In the genomic region with DNA sequence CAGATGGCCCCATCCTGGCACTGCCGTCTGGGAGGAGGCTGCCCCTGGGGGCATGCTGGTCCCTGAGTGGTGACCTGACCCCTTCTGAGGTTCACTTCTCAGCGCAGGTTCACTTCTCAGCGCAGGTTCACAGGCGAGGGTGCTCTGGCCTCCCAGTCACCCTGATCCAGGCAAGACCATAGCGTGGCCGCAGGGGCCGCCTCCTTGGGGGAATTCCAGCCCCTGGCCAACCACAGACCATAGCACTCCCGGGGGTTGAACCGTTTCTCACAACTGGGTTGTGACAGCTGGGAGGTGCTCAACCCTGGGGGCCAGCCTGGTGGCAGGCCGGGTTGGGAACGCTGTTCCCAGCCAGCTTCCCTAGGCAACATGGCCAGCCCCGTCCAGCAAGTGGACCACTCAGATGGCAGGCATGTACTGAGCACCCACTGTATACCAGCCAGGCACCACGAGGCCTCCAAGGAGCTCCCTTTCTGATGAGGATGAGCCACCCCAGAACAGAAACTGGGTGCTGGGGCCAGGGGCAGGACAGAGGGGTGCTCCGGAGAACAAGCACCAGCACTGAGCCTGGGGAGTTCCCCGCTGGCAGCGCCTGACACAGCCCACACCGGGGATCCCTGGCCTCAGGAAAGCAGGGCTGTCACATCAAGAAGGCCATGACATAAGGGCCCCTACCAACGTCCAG, we compare ENCODE assay signal across 13 cellular contexts. TPM values are rescaled to one million over a fixed set of nuclear protein-coding genes. Genes with fewer than 3 reads are reported as not detected.
DNase-seq lines count a peak whose midpoint lies in the region; ATAC-seq lines count a peak whose summit lies in the region.
"Had no signal": no experiment of that assay in that cellular context is flagged by ENCODE, and none has a peak within 500 bp of the region (broad histone marks: within the 10 kb centered on the region; RNA-seq: fewer than 3 reads in every experiment).

No MANE protein-coding gene starts in this region.

- no peak overlapping the region for H3K23ac ChIP-seq in neuronal stem cell (ENCODE audit: low read depth, low read length, poor library complexity)

- no peaks in the 10 kb centered on the region for H3K9me3 Mint-ChIP-seq in activated CD4-positive, alpha-beta memory T cell treated with anti-CD3 and anti-CD28 coated beads for 36 hours
- H3K9me3 Mint-ChIP-seq: neural crest cell had no signal

- H2BK120ac ChIP-seq in neuronal stem cell (ENCODE audit: low read depth, low read length) = peak overlapping the region; percentile 18

- H4K8ac ChIP-seq in neuronal stem cell (ENCODE audit: low read depth, low read length) = no peak overlapping the region

- H3K9me3 ChIP-seq in neuronal stem cell (replicated peaks in 1 of 2; ENCODE audit: control insufficient read depth in 2 of 2, insufficient read depth in 1 of 2, low read depth in 1 of 2, low read length in 2 of 2) = no peaks in the 10 kb centered on the region
- H3K9me3 ChIP-seq: A549, uterus had no signal

- H3K18ac ChIP-seq in neuronal stem cell (ENCODE audit: low read length) = peak overlapping the region; percentile 40

- no peaks in the 10 kb centered on the region for H3K36me3 ChIP-seq in neuronal stem cell (replicated peaks in 1 of 2; ENCODE audit: control insufficient read depth in 2 of 2, insufficient read depth in 2 of 2, low read length in 2 of 2)
- H3K36me3 ChIP-seq: uterus had no signal

- H3K4me3 ChIP-seq in neuronal stem cell (ENCODE audit: low read length in 2 of 2) = no peak overlapping the region
- H3K4me3 ChIP-seq: A549, uterus had no signal

- H3K36me3 Mint-ChIP-seq in activated CD4-positive, alpha-beta memory T cell treated with anti-CD3 and anti-CD28 coated beads for 36 hours = no peaks in the 10 kb centered on the region

- H3K4me1 Mint-ChIP-seq in activated CD4-positive, alpha-beta memory T cell treated with anti-CD3 and anti-CD28 coated beads for 36 hours (ENCODE audit: low read depth) = peaks cover 42% of the 10 kb centered on the region

- peak overlapping the region; percentile 40 for H3K14ac ChIP-seq in neuronal stem cell (ENCODE audit: low read length)

- CTCF ChIA-PET in activated CD4-positive, alpha-beta memory T cell treated with anti-CD3 and anti-CD28 coated beads for 36 hours (lab: Charles Lee) = interaction anchor here (0.6 to 12.7 kb wide), 8 partner anchors 20 to 888 kb away, joined by 3 to 218 read pairs (median 6); partner anchors contain the start of gene ZFP36L1

- H2BK12ac ChIP-seq in neuronal stem cell (ENCODE audit: low read length) = no peak overlapping the region

- no peaks in the 10 kb centered on the region for H3K27me3 ChIP-seq in neuronal stem cell (ENCODE audit: control insufficient read depth in 3 of 3, insufficient read depth in 3 of 3, low read depth in 1 of 3, low read length in 3 of 3)
- H3K27me3 ChIP-seq: uterus had no signal

- H3K4me2 ChIP-seq in neuronal stem cell (ENCODE audit: insufficient read depth, low read length, poor library complexity, severe bottlenecking) = no peak overlapping the region
- H3K4me2 ChIP-seq: A549 had no signal

- peak overlapping the region; percentile 84 for H2BK15ac ChIP-seq in neuronal stem cell (ENCODE audit: low read length)

- peak overlapping the region; percentile 65 for H2AK5ac ChIP-seq in neuronal stem cell (ENCODE audit: low read depth, low read length)

- peak overlapping the region; percentile 70 for H3K27ac Mint-ChIP-seq in activated CD4-positive, alpha-beta memory T cell treated with anti-CD3 and anti-CD28 coated beads for 36 hours

- no peak overlapping the region for H3K27ac ChIP-seq in neuronal stem cell (replicated peaks; ENCODE audit: low read length)

- POLR2A ChIA-PET in activated CD4-positive, alpha-beta memory T cell treated with anti-CD3 and anti-CD28 coated beads for 36 hours (lab: Charles Lee) = interaction anchor here (1.0 to 3.7 kb wide), 3 partner anchors 25 to 39 kb away, joined by 3 to 43 read pairs (median 15); partner anchors contain the start of gene ZFP36L1

- no peak overlapping the region for H2AFZ ChIP-seq in neuronal stem cell (ENCODE audit: low read length)

- no peak overlapping the region for H3K4me3 Mint-ChIP-seq in activated CD4-positive, alpha-beta memory T cell treated with anti-CD3 and anti-CD28 coated beads for 36 hours
- H3K4me3 Mint-ChIP-seq: neural crest cell had no signal

- DNase-seq in activated CD4-positive, alpha-beta T cell treated with anti-CD3 and anti-CD28 coated beads for 48 hours = peak; percentile 11
- no peak for DNase-seq in activated CD4-positive, alpha-beta T cell treated with anti-CD3 and anti-CD28 coated beads, Interleukin-2, amount 50 U/mL, for 48 hours
- DNase-seq in activated CD4-positive, alpha-beta memory T cell treated with anti-CD3 and anti-CD28 coated beads for 36 hours = peak; percentile 57
- DNase-seq in neuronal stem cell (ENCODE audit: low spot score) (no peak), HT-29 (ENCODE audit: low spot score) (no peak)
- DNase-seq in stimulated activated CD4-positive, alpha-beta T cell treated with anti-CD3 and anti-CD28 coated beads, Interleukin-12 subunit alpha, Interleukin-12 subunit beta, amount 100 ng/mL, for 4 hours = no peak
- DNase-seq: NCI-H446 treated with DMSO at 0.1 percent for 48 hours; stimulated activated CD4-positive, alpha-beta T cell treated with anti-CD3 and anti-CD28 coated beads, Interleukin-4, amount 100 ng/mL, for 1 hour had no signal

- peak overlapping the region; percentile 3 for H2BK5ac ChIP-seq in neuronal stem cell (ENCODE audit: low read length)

- H3K4ac ChIP-seq in neuronal stem cell (ENCODE audit: low read length) = no peak overlapping the region

- H3K4me1 ChIP-seq in neuronal stem cell (ENCODE audit: control insufficient read depth in 2 of 2, insufficient read depth in 1 of 2, low read depth in 1 of 2, low read length in 2 of 2) = peaks cover 0 to 16% of the 10 kb centered on the region in 2 donors

- H4K91ac ChIP-seq in neuronal stem cell (ENCODE audit: low read depth, low read length, poor library complexity) = no peak overlapping the region

- no CpG with 5 or more reads among the region's 18 CpGs for WGBS in neuronal stem cell (ENCODE audit: extremely low coverage in 2 of 2, insufficient read length in 2 of 2, insufficient replicate concordance in 1 of 2), 2 donors

- ATAC-seq in HG02571 (IDR thresholded peaks at IDR 0.05; ENCODE audit: unreplicated experiment) (peak; percentile 31), GM18519 (IDR thresholded peaks at IDR 0.05; ENCODE audit: low FRiP score, unreplicated experiment) (no peak)
- ATAC-seq: A549 had no signal

- H3K27me3 Mint-ChIP-seq in activated CD4-positive, alpha-beta memory T cell treated with anti-CD3 and anti-CD28 coated beads for 36 hours = no peaks in the 10 kb centered on the region

- intact Hi-C loops in activated CD4-positive, alpha-beta memory T cell treated with anti-CD3 and anti-CD28 coated beads for 36 hours (cut with micrococcal nuclease) = loop anchor here (1.0 kb wide), 1 partner anchor 19 kb away; no protein-coding TSS in a partner anchor

- H3K9ac ChIP-seq in neuronal stem cell (ENCODE audit: low read depth, low read length, poor library complexity) = no peak overlapping the region

- H3K79me1 ChIP-seq in neuronal stem cell (ENCODE audit: low read depth, low read length) = no peaks in the 10 kb centered on the region

RNA-seq across cellular contexts. Expression of gene ZFP36L1, which starts 28.3 kb away (rescaled TPM):
- total RNA-seq in activated CD4-positive, alpha-beta memory T cell treated with anti-CD3 and anti-CD28 coated beads for 36 hours = 100 to 1,000 TPM; 103 to 107 TPM
- polyA plus RNA-seq in neuronal stem cell (2013, experiment 1 of 2) = 270 TPM
- polyA plus RNA-seq in neuronal stem cell (2013, experiment 2 of 2) = 294 TPM
- total RNA-seq in HT-29 (2014; rRNA removed; shearing (Covaris generic)) = 83.8 and 88.6 TPM in 2 replicates

Comparison
In these comparisons a context has a peak if more than half of its experiments do, and no peak if none do; other contexts are left out.
1. DNase-seq: peak in activated CD4-positive, alpha-beta T cell treated with anti-CD3 and anti-CD28 coated beads for 48 hours (single experiment) and activated CD4-positive, alpha-beta memory T cell treated with anti-CD3 and anti-CD28 coated beads for 36 hours (single experiment); none in activated CD4-positive, alpha-beta T cell treated with anti-CD3 and anti-CD28 coated beads, Interleukin-2, amount 50 U/mL, for 48 hours (0 of 2), neuronal stem cell (single experiment), stimulated activated CD4-positive, alpha-beta T cell treated with anti-CD3 and anti-CD28 coated beads, Interleukin-12 subunit alpha, Interleukin-12 subunit beta, amount 100 ng/mL, for 4 hours (single experiment) and HT-29 (single experiment).